In the genomic region with DNA sequence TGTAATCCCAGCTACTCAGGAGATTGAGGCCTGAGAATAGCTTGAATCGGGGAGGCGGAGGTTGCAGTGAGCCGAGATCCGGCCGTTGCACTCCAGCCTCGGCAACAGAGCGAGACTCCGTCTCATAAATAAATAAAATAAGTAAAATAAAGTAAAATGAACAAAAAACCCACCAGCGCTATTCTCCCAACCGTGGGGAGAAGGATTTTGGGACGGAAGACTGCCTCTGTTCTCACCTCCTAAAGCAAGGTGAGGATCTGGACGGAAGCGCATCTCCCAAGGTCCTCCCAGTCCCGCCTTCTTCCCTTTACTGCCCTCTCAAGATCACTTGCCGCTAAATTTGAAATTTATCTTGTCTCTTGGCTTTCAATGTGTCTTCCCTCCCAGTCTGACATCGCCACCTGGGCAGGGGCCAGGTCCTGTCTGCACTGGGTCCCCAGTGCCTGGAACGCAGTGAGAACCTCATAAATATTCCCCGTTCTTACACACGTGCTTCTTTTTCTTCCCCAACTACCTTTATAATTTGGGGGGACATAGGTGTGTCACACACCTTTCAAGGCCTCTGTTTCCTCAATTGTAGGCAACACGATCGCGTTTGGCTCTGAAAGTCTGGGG, we compare ENCODE assay signal across 1 cellular context.
TF ChIP-seq lines count a peak whose summit lies in the region.

No MANE protein-coding gene starts in this region.

TF ChIP-seq in HepG2, 621 proteins besides CTCF, POLR2A, EP300 and RAD21 (continued from another document):
- TF ChIP-seq, protein P1, sequence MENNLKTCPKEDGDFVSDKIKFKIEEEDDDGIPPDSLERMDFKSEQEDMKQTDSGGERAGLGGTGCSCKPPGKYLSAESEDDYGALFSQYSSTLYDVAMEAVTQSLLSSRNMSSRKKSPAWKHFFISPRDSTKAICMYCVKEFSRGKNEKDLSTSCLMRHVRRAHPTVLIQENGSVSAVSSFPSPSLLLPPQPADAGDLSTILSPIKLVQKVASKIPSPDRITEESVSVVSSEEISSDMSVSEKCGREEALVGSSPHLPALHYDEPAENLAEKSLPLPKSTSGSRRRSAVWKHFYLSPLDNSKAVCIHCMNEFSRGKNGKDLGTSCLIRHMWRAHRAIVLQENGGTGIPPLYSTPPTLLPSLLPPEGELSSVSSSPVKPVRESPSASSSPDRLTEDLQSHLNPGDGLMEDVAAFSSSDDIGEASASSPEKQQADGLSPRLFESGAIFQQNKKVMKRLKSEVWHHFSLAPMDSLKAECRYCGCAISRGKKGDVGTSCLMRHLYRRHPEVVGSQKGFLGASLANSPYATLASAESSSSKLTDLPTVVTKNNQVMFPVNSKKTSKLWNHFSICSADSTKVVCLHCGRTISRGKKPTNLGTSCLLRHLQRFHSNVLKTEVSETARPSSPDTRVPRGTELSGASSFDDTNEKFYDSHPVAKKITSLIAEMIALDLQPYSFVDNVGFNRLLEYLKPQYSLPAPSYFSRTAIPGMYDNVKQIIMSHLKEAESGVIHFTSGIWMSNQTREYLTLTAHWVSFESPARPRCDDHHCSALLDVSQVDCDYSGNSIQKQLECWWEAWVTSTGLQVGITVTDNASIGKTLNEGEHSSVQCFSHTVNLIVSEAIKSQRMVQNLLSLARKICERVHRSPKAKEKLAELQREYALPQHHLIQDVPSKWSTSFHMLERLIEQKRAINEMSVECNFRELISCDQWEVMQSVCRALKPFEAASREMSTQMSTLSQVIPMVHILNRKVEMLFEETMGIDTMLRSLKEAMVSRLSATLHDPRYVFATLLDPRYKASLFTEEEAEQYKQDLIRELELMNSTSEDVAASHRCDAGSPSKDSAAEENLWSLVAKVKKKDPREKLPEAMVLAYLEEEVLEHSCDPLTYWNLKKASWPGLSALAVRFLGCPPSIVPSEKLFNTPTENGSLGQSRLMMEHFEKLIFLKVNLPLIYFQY (CRISPR knock-in tag; IDR thresholded peaks at IDR 0.05; ENCODE audit: borderline replicate concordance), result no peak
- TF ChIP-seq ZNF20 (CRISPR knock-in tag; IDR thresholded peaks at IDR 0.05) (no peak), ZSCAN29 (CRISPR knock-in tag; conservative IDR thresholded peaks at IDR 0.05) (no peak), DPF2 (CRISPR knock-in tag; IDR thresholded peaks at IDR 0.05; ENCODE audit: borderline replicate concordance, low read depth) (peak; percentile 4; the same call in 1 of the 2 replicates), ZC3H13 (CRISPR knock-in tag; IDR thresholded peaks at IDR 0.05) (no peak), ISX (CRISPR knock-in tag; conservative IDR thresholded peaks at IDR 0.05) (no peak), SOX5 (CRISPR knock-in tag; IDR thresholded peaks at IDR 0.05; ENCODE audit: borderline replicate concordance) (no peak), HDAC1 (CRISPR knock-in tag; IDR thresholded peaks at IDR 0.05) (no peak), SNAI1 (CRISPR knock-in tag; IDR thresholded peaks at IDR 0.05; ENCODE audit: borderline replicate concordance) (0 out of 2 replicates have a peak, but pooled peaks have one; percentile 70), KLF13 (CRISPR knock-in tag; IDR thresholded peaks at IDR 0.05) (no peak), ZNF670 (CRISPR knock-in tag; IDR thresholded peaks at IDR 0.05; ENCODE audit: borderline replicate concordance) (no peak), ZNF232 (CRISPR knock-in tag; IDR thresholded peaks at IDR 0.05; ENCODE audit: borderline replicate concordance) (no peak), NFATC3 (CRISPR knock-in tag; IDR thresholded peaks at IDR 0.05) (no peak), NCOR1 (IDR thresholded peaks at IDR 0.05; ENCODE audit: borderline replicate concordance, low read length) (no peak), HOXA9 (CRISPR knock-in tag; IDR thresholded peaks at IDR 0.05; ENCODE audit: borderline replicate concordance) (no peak), REXO4 (CRISPR knock-in tag; IDR thresholded peaks at IDR 0.05; ENCODE audit: borderline replicate concordance) (no peak), TSC22D2 (CRISPR knock-in tag; IDR thresholded peaks at IDR 0.05; ENCODE audit: borderline replicate concordance) (no peak), PRPF4 (IDR thresholded peaks at IDR 0.05; ENCODE audit: low read depth, low read length, poor library complexity, severe bottlenecking) (peak; percentile 80), TEAD3 (CRISPR knock-in tag; optimal IDR thresholded peaks at IDR 0.05; ENCODE audit: borderline replicate concordance) (no peak), FOXC1 (CRISPR knock-in tag; IDR thresholded peaks at IDR 0.05; ENCODE audit: borderline replicate concordance) (no peak)
- TF ChIP-seq, protein P2, sequence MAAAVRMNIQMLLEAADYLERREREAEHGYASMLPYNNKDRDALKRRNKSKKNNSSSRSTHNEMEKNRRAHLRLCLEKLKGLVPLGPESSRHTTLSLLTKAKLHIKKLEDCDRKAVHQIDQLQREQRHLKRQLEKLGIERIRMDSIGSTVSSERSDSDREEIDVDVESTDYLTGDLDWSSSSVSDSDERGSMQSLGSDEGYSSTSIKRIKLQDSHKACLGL (CRISPR knock-in tag; IDR thresholded peaks at IDR 0.05), result no peak; the same call in 1 of the 2 replicates
- TF ChIP-seq, protein P3, sequence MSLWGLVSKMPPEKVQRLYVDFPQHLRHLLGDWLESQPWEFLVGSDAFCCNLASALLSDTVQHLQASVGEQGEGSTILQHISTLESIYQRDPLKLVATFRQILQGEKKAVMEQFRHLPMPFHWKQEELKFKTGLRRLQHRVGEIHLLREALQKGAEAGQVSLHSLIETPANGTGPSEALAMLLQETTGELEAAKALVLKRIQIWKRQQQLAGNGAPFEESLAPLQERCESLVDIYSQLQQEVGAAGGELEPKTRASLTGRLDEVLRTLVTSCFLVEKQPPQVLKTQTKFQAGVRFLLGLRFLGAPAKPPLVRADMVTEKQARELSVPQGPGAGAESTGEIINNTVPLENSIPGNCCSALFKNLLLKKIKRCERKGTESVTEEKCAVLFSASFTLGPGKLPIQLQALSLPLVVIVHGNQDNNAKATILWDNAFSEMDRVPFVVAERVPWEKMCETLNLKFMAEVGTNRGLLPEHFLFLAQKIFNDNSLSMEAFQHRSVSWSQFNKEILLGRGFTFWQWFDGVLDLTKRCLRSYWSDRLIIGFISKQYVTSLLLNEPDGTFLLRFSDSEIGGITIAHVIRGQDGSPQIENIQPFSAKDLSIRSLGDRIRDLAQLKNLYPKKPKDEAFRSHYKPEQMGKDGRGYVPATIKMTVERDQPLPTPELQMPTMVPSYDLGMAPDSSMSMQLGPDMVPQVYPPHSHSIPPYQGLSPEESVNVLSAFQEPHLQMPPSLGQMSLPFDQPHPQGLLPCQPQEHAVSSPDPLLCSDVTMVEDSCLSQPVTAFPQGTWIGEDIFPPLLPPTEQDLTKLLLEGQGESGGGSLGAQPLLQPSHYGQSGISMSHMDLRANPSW (CRISPR knock-in tag; IDR thresholded peaks at IDR 0.05; ENCODE audit: borderline replicate concordance), result no peak
- TF ChIP-seq, protein P4, sequence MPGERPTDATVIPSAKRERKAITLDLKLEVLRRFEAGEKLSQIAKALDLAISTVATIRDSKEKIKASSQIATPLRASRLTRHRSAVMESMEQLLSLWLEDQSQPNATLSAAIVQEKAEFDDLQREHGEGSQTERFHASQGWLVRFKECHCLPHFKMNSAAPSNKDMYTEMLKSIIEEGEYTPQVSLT (CRISPR knock-in tag; IDR thresholded peaks at IDR 0.05; ENCODE audit: borderline replicate concordance, low read depth), result no peak
